ENCODE assay signal across 1 cellular context in the genomic region with DNA sequence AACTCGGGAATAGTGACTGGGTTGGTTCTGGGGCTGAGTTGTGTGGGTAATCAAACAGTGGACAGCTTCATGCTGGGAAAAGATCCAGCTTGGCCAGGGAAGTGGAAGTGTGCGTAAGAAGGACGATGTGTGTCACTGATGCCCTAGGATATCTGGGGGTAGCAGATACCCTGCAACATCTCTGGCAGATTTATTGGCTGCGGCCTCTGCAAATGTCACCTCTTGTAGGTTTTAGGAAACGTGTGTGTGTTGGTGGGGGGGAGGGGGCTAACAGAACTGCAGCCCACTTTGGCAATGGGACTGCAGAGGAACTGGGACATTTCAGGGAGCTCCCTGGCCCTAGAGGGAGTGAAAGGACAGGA.
TF ChIP-seq lines count a peak whose summit lies in the region.

No MANE protein-coding gene starts in this region.

TF ChIP-seq in HepG2, 621 proteins besides CTCF, POLR2A, EP300 and RAD21:
- TF ChIP-seq, protein P1, sequence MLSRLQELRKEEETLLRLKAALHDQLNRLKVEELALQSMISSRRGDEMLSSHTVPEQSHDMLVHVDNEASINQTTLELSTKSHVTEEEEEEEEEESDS (CRISPR knock-in tag; IDR thresholded peaks at IDR 0.05; ENCODE audit: borderline replicate concordance), result no peak
- TF ChIP-seq ZNF484 (CRISPR knock-in tag; IDR thresholded peaks at IDR 0.05; ENCODE audit: borderline replicate concordance, low read depth) (no peak), ZNF34 (CRISPR knock-in tag; IDR thresholded peaks at IDR 0.05; ENCODE audit: borderline replicate concordance) (no peak), HES4 (CRISPR knock-in tag; IDR thresholded peaks at IDR 0.05; ENCODE audit: borderline replicate concordance) (no peak), NPAS2 (CRISPR knock-in tag; IDR thresholded peaks at IDR 0.05; ENCODE audit: borderline replicate concordance) (no peak), TMF1 (CRISPR knock-in tag; IDR thresholded peaks at IDR 0.05; ENCODE audit: low read depth) (peak; percentile 10; the same call in 1 of the 2 replicates), CAMTA2 (CRISPR knock-in tag; IDR thresholded peaks at IDR 0.05; ENCODE audit: borderline replicate concordance) (no peak), PHF20 (CRISPR knock-in tag; IDR thresholded peaks at IDR 0.05) (0 out of 2 replicates have a peak, but pooled peaks have one; percentile 6), YEATS2 (CRISPR knock-in tag; IDR thresholded peaks at IDR 0.05; ENCODE audit: borderline replicate concordance) (no peak), ZEB1 (IDR thresholded peaks at IDR 0.05; ENCODE audit: insufficient replicate concordance, low read depth) (no peak), SNAI1 (CRISPR knock-in tag; IDR thresholded peaks at IDR 0.05; ENCODE audit: borderline replicate concordance) (no peak), DNMT3B (CRISPR knock-in tag; conservative IDR thresholded peaks at IDR 0.05) (no peak), PHF5A (CRISPR knock-in tag; IDR thresholded peaks at IDR 0.05; ENCODE audit: low read depth, unreplicated experiment) (no peak), KLF13 (CRISPR knock-in tag; IDR thresholded peaks at IDR 0.05) (no peak), NKX3-1 (CRISPR knock-in tag; IDR thresholded peaks at IDR 0.05) (no peak), MTA1 (CRISPR knock-in tag; IDR thresholded peaks at IDR 0.05; ENCODE audit: borderline replicate concordance) (no peak), ZNF337 (CRISPR knock-in tag; IDR thresholded peaks at IDR 0.05; ENCODE audit: borderline replicate concordance, low read depth) (no peak), SIX1 (CRISPR knock-in tag; IDR thresholded peaks at IDR 0.05; ENCODE audit: borderline replicate concordance) (no peak), ZBTB3 (CRISPR knock-in tag; IDR thresholded peaks at IDR 0.05; ENCODE audit: borderline replicate concordance, low read depth) (no peak), ZNF235 (CRISPR knock-in tag; IDR thresholded peaks at IDR 0.05; ENCODE audit: borderline replicate concordance) (0 out of 2 replicates have a peak, but pooled peaks have one; percentile 10)
- TF ChIP-seq, protein P2, sequence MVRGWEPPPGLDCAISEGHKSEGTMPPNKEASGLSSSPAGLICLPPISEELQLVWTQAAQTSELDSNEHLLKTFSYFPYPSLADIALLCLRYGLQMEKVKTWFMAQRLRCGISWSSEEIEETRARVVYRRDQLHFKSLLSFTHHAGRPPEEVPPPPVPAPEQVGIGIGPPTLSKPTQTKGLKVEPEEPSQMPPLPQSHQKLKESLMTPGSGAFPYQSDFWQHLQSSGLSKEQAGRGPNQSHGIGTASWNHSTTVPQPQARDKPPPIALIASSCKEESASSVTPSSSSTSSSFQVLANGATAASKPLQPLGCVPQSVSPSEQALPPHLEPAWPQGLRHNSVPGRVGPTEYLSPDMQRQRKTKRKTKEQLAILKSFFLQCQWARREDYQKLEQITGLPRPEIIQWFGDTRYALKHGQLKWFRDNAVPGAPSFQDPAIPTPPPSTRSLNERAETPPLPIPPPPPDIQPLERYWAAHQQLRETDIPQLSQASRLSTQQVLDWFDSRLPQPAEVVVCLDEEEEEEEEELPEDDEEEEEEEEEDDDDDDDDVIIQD (CRISPR knock-in tag; IDR thresholded peaks at IDR 0.05; ENCODE audit: low read depth), result no peak
- TF ChIP-seq, protein P3, sequence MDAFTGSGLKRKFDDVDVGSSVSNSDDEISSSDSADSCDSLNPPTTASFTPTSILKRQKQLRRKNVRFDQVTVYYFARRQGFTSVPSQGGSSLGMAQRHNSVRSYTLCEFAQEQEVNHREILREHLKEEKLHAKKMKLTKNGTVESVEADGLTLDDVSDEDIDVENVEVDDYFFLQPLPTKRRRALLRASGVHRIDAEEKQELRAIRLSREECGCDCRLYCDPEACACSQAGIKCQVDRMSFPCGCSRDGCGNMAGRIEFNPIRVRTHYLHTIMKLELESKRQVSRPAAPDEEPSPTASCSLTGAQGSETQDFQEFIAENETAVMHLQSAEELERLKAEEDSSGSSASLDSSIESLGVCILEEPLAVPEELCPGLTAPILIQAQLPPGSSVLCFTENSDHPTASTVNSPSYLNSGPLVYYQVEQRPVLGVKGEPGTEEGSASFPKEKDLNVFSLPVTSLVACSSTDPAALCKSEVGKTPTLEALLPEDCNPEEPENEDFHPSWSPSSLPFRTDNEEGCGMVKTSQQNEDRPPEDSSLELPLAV (CRISPR knock-in tag; conservative IDR thresholded peaks at IDR 0.05; ENCODE audit: low read depth), result no peak
- TF ChIP-seq, protein P4, sequence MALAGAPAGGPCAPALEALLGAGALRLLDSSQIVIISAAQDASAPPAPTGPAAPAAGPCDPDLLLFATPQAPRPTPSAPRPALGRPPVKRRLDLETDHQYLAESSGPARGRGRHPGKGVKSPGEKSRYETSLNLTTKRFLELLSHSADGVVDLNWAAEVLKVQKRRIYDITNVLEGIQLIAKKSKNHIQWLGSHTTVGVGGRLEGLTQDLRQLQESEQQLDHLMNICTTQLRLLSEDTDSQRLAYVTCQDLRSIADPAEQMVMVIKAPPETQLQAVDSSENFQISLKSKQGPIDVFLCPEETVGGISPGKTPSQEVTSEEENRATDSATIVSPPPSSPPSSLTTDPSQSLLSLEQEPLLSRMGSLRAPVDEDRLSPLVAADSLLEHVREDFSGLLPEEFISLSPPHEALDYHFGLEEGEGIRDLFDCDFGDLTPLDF (CRISPR knock-in tag; IDR thresholded peaks at IDR 0.05), result no peak
